In genomic region chrX:70969635-70970481, GRCh38 we compare ENCODE assay signal across 1 cellular context.
TF ChIP-seq lines count a peak whose summit lies in the region.

No MANE protein-coding gene starts in this region.

TF ChIP-seq in WTC11, 78 proteins besides CTCF, POLR2A, EP300 and RAD21 (continued from another document):
- no peak for TF ChIP-seq STAT6 (CRISPR knock-in tag; conservative IDR thresholded peaks at IDR 0.05; ENCODE audit: low read depth)
- TF ChIP-seq MXD4 (CRISPR knock-in tag; IDR thresholded peaks at IDR 0.05; ENCODE audit: borderline replicate concordance) = no peak
- TF ChIP-seq TCF7 (CRISPR knock-in tag; IDR thresholded peaks at IDR 0.05; ENCODE audit: low read depth) = no peak
- TF ChIP-seq OVOL2 (CRISPR knock-in tag; IDR thresholded peaks at IDR 0.05; ENCODE audit: borderline replicate concordance) = no peak
- TF ChIP-seq RELA (CRISPR knock-in tag; IDR thresholded peaks at IDR 0.05; ENCODE audit: borderline replicate concordance) = no peak
